Comparison of ENCODE assay signal across 1 cellular context in genomic region chr1:109509176-109510134, GRCh38.
TF ChIP-seq lines count a peak whose summit lies in the region.

TSS of gene AMIGO1 (minus strand) at chr1:109509727. CDS start at chr1:109508912, 815 bp downstream.

TF ChIP-seq in K562, 482 proteins besides CTCF, POLR2A, EP300 and RAD21 (continued from another document and continues in another):
- TF ChIP-seq VEZF1 (CRISPR knock-in tag; IDR thresholded peaks at IDR 0.05) (peak; percentile 72), ZNF511 (CRISPR knock-in tag; IDR thresholded peaks at IDR 0.05) (peak; percentile 22; the same call in 1 of the 2 replicates), KLF13 (tag; IDR thresholded peaks at IDR 0.05; ENCODE audit: borderline replicate concordance, low read depth) (0 out of 2 replicates have a peak, but pooled peaks have one; percentile 43), SIN3B (IDR thresholded peaks at IDR 0.05; ENCODE audit: low read depth) (peak; percentile 56; the same call in 1 of the 2 replicates), ZNF644 (tag; IDR thresholded peaks at IDR 0.05; ENCODE audit: low read depth) (peak; percentile 48; the same call in 1 of the 2 replicates), RBBP5 (IDR thresholded peaks at IDR 0.05; ENCODE audit: borderline replicate concordance, insufficient read depth, low read length, poor library complexity, severe bottlenecking) (peak; percentile 49), EWSR1 (IDR thresholded peaks at IDR 0.05; ENCODE audit: borderline replicate concordance, low read depth, partially characterized antibody) (no peak), TAF1 (IDR thresholded peaks at IDR 0.05; ENCODE audit: control insufficient read depth, extremely low read depth, insufficient read depth, low read length, severe bottlenecking) (peak; percentile 27), ELK3 (CRISPR knock-in tag; IDR thresholded peaks at IDR 0.05) (no peak), CTBP1 (IDR thresholded peaks at IDR 0.05; ENCODE audit: borderline replicate concordance) (peak; percentile 53; the same call in 1 of the 2 replicates), NCOA1 (IDR thresholded peaks at IDR 0.05; ENCODE audit: low read depth) (no peak), ZNF780A (CRISPR knock-in tag; IDR thresholded peaks at IDR 0.05) (no peak), ZNF197 (CRISPR knock-in tag; IDR thresholded peaks at IDR 0.05; ENCODE audit: low read depth) (0 out of 2 replicates have a peak, but pooled peaks have one; percentile 53), MAZ (CRISPR knock-in tag; conservative IDR thresholded peaks at IDR 0.05 in 1 of 2, IDR thresholded peaks at IDR 0.05 in 1 of 2) (peak in 1 of 2 experiments; percentile 54; a peak in 2 of 4 replicates), E2F6 (IDR thresholded peaks at IDR 0.05; ENCODE audit: borderline replicate concordance in 1 of 2, extremely low read depth in 1 of 2, insufficient read depth in 1 of 2, insufficient read length in 1 of 2, low read depth in 1 of 2, low read length in 1 of 2, poor library complexity in 1 of 2, severe bottlenecking in 1 of 2) (peak; percentile 61 to 90), CCNT2 (IDR thresholded peaks at IDR 0.05; ENCODE audit: borderline replicate concordance, extremely low read depth, insufficient read length, low read depth, low read length) (peak; percentile 81), ZBTB9 (CRISPR knock-in tag; IDR thresholded peaks at IDR 0.05) (peak; percentile 24; the same call in 1 of the 2 replicates), HDAC1 (IDR thresholded peaks at IDR 0.05) (peak in 1 of 2 experiments; percentile 44; a peak in 1 of 4 replicates), ZNF395 (CRISPR knock-in tag; IDR thresholded peaks at IDR 0.05) (peak; percentile 80), ZNF766 (CRISPR knock-in tag; conservative IDR thresholded peaks at IDR 0.05) (peak; percentile 83), SAP30 (IDR thresholded peaks at IDR 0.05; ENCODE audit: borderline replicate concordance, insufficient read depth, low read depth, low read length, poor library complexity, severe bottlenecking) (peak; percentile 61), RB1 (IDR thresholded peaks at IDR 0.05; ENCODE audit: low read depth) (peak; percentile 68), CXXC5 (CRISPR knock-in tag; IDR thresholded peaks at IDR 0.05) (peak; percentile 88), PHF8 (IDR thresholded peaks at IDR 0.05; ENCODE audit: borderline replicate concordance, low read length) (peak; percentile 50; the same call in 1 of the 2 replicates), NONO (IDR thresholded peaks at IDR 0.05; ENCODE audit: low read depth in 2 of 2, low read length in 1 of 2) (peak in 1 of 2 experiments; percentile 75; a peak in 2 of 4 replicates), SMAD4 (CRISPR knock-in tag; conservative IDR thresholded peaks at IDR 0.05) (peak; percentile 83), DMBX1 (CRISPR knock-in tag; IDR thresholded peaks at IDR 0.05; ENCODE audit: borderline replicate concordance) (peak; percentile 77), ZNF282 (CRISPR knock-in tag; IDR thresholded peaks at IDR 0.05) (0 out of 2 replicates have a peak, but pooled peaks have one; percentile 53), ZNF143 (CRISPR knock-in tag; IDR thresholded peaks at IDR 0.05) (no peak), ZNF583 (CRISPR knock-in tag; IDR thresholded peaks at IDR 0.05) (peak; percentile 35; the same call in 1 of the 2 replicates), POLR2G (IDR thresholded peaks at IDR 0.05; ENCODE audit: low read depth, low read length) (peak; percentile 66), ERF (CRISPR knock-in tag; IDR thresholded peaks at IDR 0.05) (peak; percentile 87), ARID3A (IDR thresholded peaks at IDR 0.05; ENCODE audit: borderline replicate concordance, low read depth, low read length) (no peak), ID3 (CRISPR knock-in tag; IDR thresholded peaks at IDR 0.05) (no peak), ID3 (tag; IDR thresholded peaks at IDR 0.05) (peak; percentile 74), PHB2 (IDR thresholded peaks at IDR 0.05; ENCODE audit: low read depth) (no peak), ZFP1 (CRISPR knock-in tag; IDR thresholded peaks at IDR 0.05) (no peak), MYC (IDR thresholded peaks at IDR 0.05; ENCODE audit: low read depth, low read length) (peak; percentile 53; the same call in 1 of the 2 replicates), MYC (CRISPR knock-in tag; IDR thresholded peaks at IDR 0.05; ENCODE audit: borderline replicate concordance, low read depth) (no peak), MAX (CRISPR knock-in tag; IDR thresholded peaks at IDR 0.05) (peak; percentile 79), BHLHE40 (IDR thresholded peaks at IDR 0.05; ENCODE audit: low read length) (peak; percentile 90), EGR1 (conservative IDR thresholded peaks at IDR 0.05) (0 out of 2 replicates have a peak, but pooled peaks have one; percentile 8), HMGN3 (IDR thresholded peaks at IDR 0.05; ENCODE audit: borderline replicate concordance, extremely low read depth, insufficient read length, low read depth, low read length) (peak; percentile 36), ZBTB7A (IDR thresholded peaks at IDR 0.05; ENCODE audit: borderline replicate concordance, control insufficient read depth, low read depth, low read length) (peak; percentile 24; the same call in 1 of the 2 replicates), MECOM (CRISPR knock-in tag; IDR thresholded peaks at IDR 0.05) (0 out of 2 replicates have a peak, but pooled peaks have one; percentile 14), HES1 (IDR thresholded peaks at IDR 0.05; ENCODE audit: low read depth) (no peak), PATZ1 (CRISPR knock-in tag; IDR thresholded peaks at IDR 0.05; ENCODE audit: borderline replicate concordance) (no peak), L3MBTL2 (IDR thresholded peaks at IDR 0.05) (peak; percentile 74), KDM5B (IDR thresholded peaks at IDR 0.05; ENCODE audit: insufficient replicate concordance, low read depth, low read length) (no peak), ZNF584 (CRISPR knock-in tag; IDR thresholded peaks at IDR 0.05; ENCODE audit: low read depth) (0 out of 2 replicates have a peak, but pooled peaks have one; percentile 54), JUN (IDR thresholded peaks at IDR 0.05; ENCODE audit: borderline replicate concordance, low read depth, low read length) (no peak), JUN (CRISPR knock-in tag; IDR thresholded peaks at IDR 0.05; ENCODE audit: borderline replicate concordance) (0 out of 2 replicates have a peak, but pooled peaks have one; percentile 9)
